ENCODE assay signal across 8 cellular contexts in genomic region chr5:96816430-96816939, GRCh38. TPM values are rescaled to one million over a fixed set of nuclear protein-coding genes. Genes with fewer than 3 reads are reported as not detected.
A peak's percentile ranks its signal among the peaks of the same experiment; 100 is the strongest.
DNase-seq lines count a peak whose midpoint lies in the region; ATAC-seq and TF ChIP-seq lines count a peak whose summit lies in the region.

No MANE protein-coding gene starts in this region.

- H3K18ac ChIP-seq in mesendoderm (ENCODE audit: low read length) = no peak overlapping the region

- no peak overlapping the region for H2BK15ac ChIP-seq in mesendoderm (replicated peaks; ENCODE audit: low read depth)

- intact Hi-C loops in aorta (cut with DNase I) = no loop called here

- no peaks in the 10 kb centered on the region for H3K9me3 ChIP-seq in aorta (ENCODE audit: control insufficient read depth, low read length)

- no peaks in the 10 kb centered on the region for H3K27me3 ChIP-seq in mesendoderm (ENCODE audit: insufficient read depth, low read length, poor library complexity)
- H3K27me3 ChIP-seq in aorta (ENCODE audit: control insufficient read depth in 1 of 2, insufficient read depth in 2 of 2, low read length in 1 of 2) = no peaks in the 10 kb centered on the region

- peak overlapping the region; percentile 80 for H3K4me3 Mint-ChIP-seq in activated naive CD8-positive, alpha-beta T cell treated with anti-CD3 and anti-CD28 coated beads, Interleukin-2, amount 50 U/mL, for 24 hours
- H3K4me3 Mint-ChIP-seq in type B pancreatic cell = no peak overlapping the region

- DNase-seq in RPMI7951 (ENCODE audit: low read depth) (peak; percentile 32), type B pancreatic cell (ENCODE audit: extremely low spot score, unreplicated experiment) (no peak), mesendoderm (no peak), aorta (no peak)
- DNase-seq in activated naive CD8-positive, alpha-beta T cell treated with anti-CD3 and anti-CD28 coated beads, Interleukin-2, amount 50 U/mL, for 24 hours = peak; percentile 56
- DNase-seq in stimulated activated naive CD4-positive, alpha-beta T cell treated with Interleukin-2 at 50 U/mL for 16 hours (lab: John Stamatoyannopoulos, UW) = peak; percentile 39

- peaks cover 4% of the 10 kb centered on the region for H3K4me1 ChIP-seq in mesendoderm (ENCODE audit: control insufficient read depth, low read depth, low read length)
- no peaks in the 10 kb centered on the region for H3K4me1 ChIP-seq in aorta (ENCODE audit: control insufficient read depth in 1 of 2, insufficient read depth in 2 of 2, low read length in 2 of 2)

- no peak overlapping the region for H3K9ac ChIP-seq in mesendoderm (ENCODE audit: low read length)

- H2AK5ac ChIP-seq in mesendoderm (ENCODE audit: low read length) = no peak overlapping the region

- TF ChIP-seq CTCF in type B pancreatic cell (conservative IDR thresholded peaks at IDR 0.05) = no peak

- no peaks in the 10 kb centered on the region for H3K27me3 Mint-ChIP-seq in activated naive CD8-positive, alpha-beta T cell treated with anti-CD3 and anti-CD28 coated beads, Interleukin-2, amount 50 U/mL, for 24 hours
- no peaks in the 10 kb centered on the region for H3K27me3 Mint-ChIP-seq in type B pancreatic cell

- peak overlapping the region; percentile 83 for H3K27ac Mint-ChIP-seq in activated naive CD8-positive, alpha-beta T cell treated with anti-CD3 and anti-CD28 coated beads, Interleukin-2, amount 50 U/mL, for 24 hours
- no peak overlapping the region for H3K27ac Mint-ChIP-seq in type B pancreatic cell

- H3K27ac ChIP-seq in mesendoderm (ENCODE audit: low read depth, low read length) (no peak overlapping the region), aorta (ENCODE audit: low read depth in 1 of 2, low read length in 2 of 2) (no peak overlapping the region)

- H3K36me3 Mint-ChIP-seq in activated naive CD8-positive, alpha-beta T cell treated with anti-CD3 and anti-CD28 coated beads, Interleukin-2, amount 50 U/mL, for 24 hours (ENCODE audit: low read depth) = no peaks in the 10 kb centered on the region
- H3K36me3 Mint-ChIP-seq in type B pancreatic cell = no peaks in the 10 kb centered on the region

- no peaks in the 10 kb centered on the region for H3K79me2 ChIP-seq in mesendoderm (ENCODE audit: control insufficient read depth, insufficient read depth, low read length)

- no peaks in the 10 kb centered on the region for H3K79me1 ChIP-seq in mesendoderm (ENCODE audit: low read length)

- no peak overlapping the region for H3K4me2 ChIP-seq in mesendoderm (ENCODE audit: low read length)

- H3K4ac ChIP-seq in mesendoderm (ENCODE audit: low read depth, low read length) = no peak overlapping the region

- H3K9me3 Mint-ChIP-seq in activated naive CD8-positive, alpha-beta T cell treated with anti-CD3 and anti-CD28 coated beads, Interleukin-2, amount 50 U/mL, for 24 hours = no peaks in the 10 kb centered on the region
- no peaks in the 10 kb centered on the region for H3K9me3 Mint-ChIP-seq in type B pancreatic cell

- peaks cover 68% of the 10 kb centered on the region for H3K4me1 Mint-ChIP-seq in activated naive CD8-positive, alpha-beta T cell treated with anti-CD3 and anti-CD28 coated beads, Interleukin-2, amount 50 U/mL, for 24 hours
- H3K4me1 Mint-ChIP-seq in type B pancreatic cell (ENCODE audit: unreplicated experiment) = no peaks in the 10 kb centered on the region

- H2BK5ac ChIP-seq in mesendoderm (ENCODE audit: low read length) = no peak overlapping the region

- H4K8ac ChIP-seq in mesendoderm (ENCODE audit: low read depth, low read length) = no peak overlapping the region

- H3K36me3 ChIP-seq in mesendoderm (ENCODE audit: control insufficient read depth, insufficient read depth, low read length) (no peaks in the 10 kb centered on the region), aorta (ENCODE audit: control insufficient read depth in 1 of 2, insufficient read depth in 2 of 2, low read length in 1 of 2) (no peaks in the 10 kb centered on the region)

- no peak overlapping the region for H3K23ac ChIP-seq in mesendoderm (ENCODE audit: low read length)

- H3K4me3 ChIP-seq in mesendoderm (ENCODE audit: low read length) (no peak overlapping the region), aorta (ENCODE audit: low read length in 2 of 2) (no peak overlapping the region)

- no CpG with 5 or more reads among the region's 6 CpGs for WGBS in mesendoderm (ENCODE audit: extremely low coverage, insufficient coverage, low lambda C conversion rate)
- 76 to 80% methylated on average over 6 of the region's 6 CpGs for whole genome bisulfite sequencing in aorta, 2 donors

- peak; percentile 88 for ATAC-seq in GM18867 (IDR thresholded peaks at IDR 0.05; ENCODE audit: unreplicated experiment)
- peak; percentile 72 for ATAC-seq in HG02870 (IDR thresholded peaks at IDR 0.05; ENCODE audit: unreplicated experiment)
- ATAC-seq in activated naive CD8-positive, alpha-beta T cell treated with anti-CD3 and anti-CD28 coated beads, Interleukin-2, amount 50 U/mL, for 24 hours = peak; percentile 94
- ATAC-seq in aorta (ENCODE audit: low FRiP score) = no peak

- H3K56ac ChIP-seq in mesendoderm (ENCODE audit: low read length) = no peak overlapping the region

- no peak overlapping the region for H4K5ac ChIP-seq in mesendoderm (ENCODE audit: low read length)

- no peak overlapping the region for H2BK120ac ChIP-seq in mesendoderm (ENCODE audit: low read depth, low read length)

RNA-seq across cellular contexts. Expression of gene ERAP1, which starts 8.7 kb away (rescaled TPM):
- 29.9 and 32.7 TPM in 2 replicates for total RNA-seq in RPMI7951 (2014; rRNA removed; shearing (Covaris generic))
- 52.7 and 54.9 TPM in 2 replicates for total RNA-seq in type B pancreatic cell (ENCODE audit: low replicate concordance)
- polyA plus RNA-seq in mesendoderm (2013, experiment 1 of 2) = 5.6 TPM
- polyA plus RNA-seq in mesendoderm (2013, experiment 2 of 2) = 5.3 TPM
- total RNA-seq in aorta = 10 to 100 TPM; 35.7 to 50.6 TPM
- 10 to 100 TPM in 1 of 2 donors, 1 to 10 TPM in 1; 8.4 to 10.5 TPM for polyA plus RNA-seq in aorta

RNA-seq across cellular contexts. Expression of gene ERAP2, which starts 59.8 kb away (rescaled TPM):
- total RNA-seq in RPMI7951 (2014; rRNA removed; shearing (Covaris generic)) = 136 and 159 TPM in 2 replicates
- 0.86 and 1.5 TPM in 2 replicates for total RNA-seq in type B pancreatic cell (ENCODE audit: low replicate concordance)
- polyA plus RNA-seq in mesendoderm (2013, experiment 1 of 2) = 0.03 TPM
- polyA plus RNA-seq in mesendoderm (2013, experiment 2 of 2) = 0.03 TPM
- total RNA-seq in aorta = 10 to 100 TPM; 10.8 to 24.2 TPM
- 1 to 10 TPM in 1 of 2 donors, under 1 TPM in 1; 0.63 to 1.0 TPM for polyA plus RNA-seq in aorta

Comparison
In these comparisons a context has a peak if more than half of its experiments do, and no peak if none do; other contexts are left out.
1. DNase-seq: peak in RPMI7951 (single experiment), activated naive CD8-positive, alpha-beta T cell treated with anti-CD3 and anti-CD28 coated beads, Interleukin-2, amount 50 U/mL, for 24 hours (single experiment) and stimulated activated naive CD4-positive, alpha-beta T cell treated with Interleukin-2 at 50 U/mL for 16 hours (single experiment); none in type B pancreatic cell (single experiment), mesendoderm (single experiment) and aorta (0 of 2).